Comparison of ENCODE assay signal across 1 cellular context in genomic region chr17:44503080-44503842, GRCh38.
A peak's percentile ranks its signal among the peaks of the same experiment; 100 is the strongest.
TF ChIP-seq lines count a peak whose summit lies in the region.

Gene GPATCH8, minus strand, starts transcription at chr17:44503406. Its CDS starts 36 bp downstream, at chr17:44503370.

TF ChIP-seq in K562, 482 proteins besides CTCF, POLR2A, EP300 and RAD21 (continued from another document and continues in another):
- TF ChIP-seq, protein P1, sequence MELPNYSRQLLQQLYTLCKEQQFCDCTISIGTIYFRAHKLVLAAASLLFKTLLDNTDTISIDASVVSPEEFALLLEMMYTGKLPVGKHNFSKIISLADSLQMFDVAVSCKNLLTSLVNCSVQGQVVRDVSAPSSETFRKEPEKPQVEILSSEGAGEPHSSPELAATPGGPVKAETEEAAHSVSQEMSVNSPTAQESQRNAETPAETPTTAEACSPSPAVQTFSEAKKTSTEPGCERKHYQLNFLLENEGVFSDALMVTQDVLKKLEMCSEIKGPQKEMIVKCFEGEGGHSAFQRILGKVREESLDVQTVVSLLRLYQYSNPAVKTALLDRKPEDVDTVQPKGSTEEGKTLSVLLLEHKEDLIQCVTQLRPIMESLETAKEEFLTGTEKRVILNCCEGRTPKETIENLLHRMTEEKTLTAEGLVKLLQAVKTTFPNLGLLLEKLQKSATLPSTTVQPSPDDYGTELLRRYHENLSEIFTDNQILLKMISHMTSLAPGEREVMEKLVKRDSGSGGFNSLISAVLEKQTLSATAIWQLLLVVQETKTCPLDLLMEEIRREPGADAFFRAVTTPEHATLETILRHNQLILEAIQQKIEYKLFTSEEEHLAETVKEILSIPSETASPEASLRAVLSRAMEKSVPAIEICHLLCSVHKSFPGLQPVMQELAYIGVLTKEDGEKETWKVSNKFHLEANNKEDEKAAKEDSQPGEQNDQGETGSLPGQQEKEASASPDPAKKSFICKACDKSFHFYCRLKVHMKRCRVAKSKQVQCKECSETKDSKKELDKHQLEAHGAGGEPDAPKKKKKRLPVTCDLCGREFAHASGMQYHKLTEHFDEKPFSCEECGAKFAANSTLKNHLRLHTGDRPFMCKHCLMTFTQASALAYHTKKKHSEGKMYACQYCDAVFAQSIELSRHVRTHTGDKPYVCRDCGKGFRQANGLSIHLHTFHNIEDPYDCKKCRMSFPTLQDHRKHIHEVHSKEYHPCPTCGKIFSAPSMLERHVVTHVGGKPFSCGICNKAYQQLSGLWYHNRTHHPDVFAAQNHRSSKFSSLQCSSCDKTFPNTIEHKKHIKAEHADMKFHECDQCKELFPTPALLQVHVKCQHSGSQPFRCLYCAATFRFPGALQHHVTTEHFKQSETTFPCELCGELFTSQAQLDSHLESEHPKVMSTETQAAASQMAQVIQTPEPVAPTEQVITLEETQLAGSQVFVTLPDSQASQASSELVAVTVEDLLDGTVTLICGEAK (IDR thresholded peaks at IDR 0.05): peak; percentile 96
- TF ChIP-seq, protein P1 (CRISPR knock-in tag; IDR thresholded peaks at IDR 0.05): no peak
- TF ChIP-seq MAFF (IDR thresholded peaks at IDR 0.05; ENCODE audit: low read length) (no peak), ZNF212 (CRISPR knock-in tag; IDR thresholded peaks at IDR 0.05) (no peak), ATF4 (CRISPR knock-in tag; IDR thresholded peaks at IDR 0.05) (no peak), NCOA6 (IDR thresholded peaks at IDR 0.05) (no peak), HNRNPLL (IDR thresholded peaks at IDR 0.05; ENCODE audit: low read depth, low read length, poor library complexity, severe bottlenecking) (no peak), ZBTB12 (CRISPR knock-in tag; IDR thresholded peaks at IDR 0.05) (0 out of 2 replicates have a peak, but pooled peaks have one; percentile 30), RBM39 (optimal IDR thresholded peaks at IDR 0.05; ENCODE audit: low read depth, low read length) (no peak), SP1 (CRISPR knock-in tag; IDR thresholded peaks at IDR 0.05) (peak; percentile 64; the same call in 1 of the 2 replicates), ETV6 (IDR thresholded peaks at IDR 0.05; ENCODE audit: borderline replicate concordance in 1 of 2, low read depth in 2 of 2, low read length in 1 of 2) (no peak), ETV6 (CRISPR knock-in tag; IDR thresholded peaks at IDR 0.05; ENCODE audit: borderline replicate concordance) (no peak), ZBTB7A (IDR thresholded peaks at IDR 0.05; ENCODE audit: borderline replicate concordance, control insufficient read depth, low read depth, low read length) (peak; percentile 99), PHB (CRISPR knock-in tag; IDR thresholded peaks at IDR 0.05) (no peak), ARNT (IDR thresholded peaks at IDR 0.05) (no peak), NFYB (IDR thresholded peaks at IDR 0.05; ENCODE audit: extremely low read depth, insufficient read length) (no peak), HDAC8 (tag; IDR thresholded peaks at IDR 0.05) (no peak), HES1 (IDR thresholded peaks at IDR 0.05; ENCODE audit: low read depth) (no peak), NR3C1 (CRISPR knock-in tag; IDR thresholded peaks at IDR 0.05) (no peak), BCOR (IDR thresholded peaks at IDR 0.05) (peak; percentile 36), MBD2 (IDR thresholded peaks at IDR 0.05; ENCODE audit: borderline replicate concordance, low read depth) (no peak), TSC22D4 (tag; IDR thresholded peaks at IDR 0.05) (no peak), CEBPG (CRISPR knock-in tag; IDR thresholded peaks at IDR 0.05) (no peak; the same call in 1 of the 2 replicates), CEBPG (tag; conservative IDR thresholded peaks at IDR 0.05 in 1 of 2, IDR thresholded peaks at IDR 0.05 in 1 of 2) (no peak), XRCC3 (IDR thresholded peaks at IDR 0.05) (no peak), AFF1 (IDR thresholded peaks at IDR 0.05; ENCODE audit: low read depth in 1 of 2, partially characterized antibody in 2 of 2) (peak in 1 of 2 experiments; percentile 66), ZNF3 (CRISPR knock-in tag; IDR thresholded peaks at IDR 0.05) (no peak), SIRT6 (IDR thresholded peaks at IDR 0.05; ENCODE audit: low read depth, low read length) (no peak), KAT8 (IDR thresholded peaks at IDR 0.05; ENCODE audit: low read depth) (no peak), CREB1 (IDR thresholded peaks at IDR 0.05) (no peak; the same call in 1 of the 2 replicates), CREB1 (CRISPR knock-in tag; IDR thresholded peaks at IDR 0.05) (peak; percentile 66), ID3 (CRISPR knock-in tag; IDR thresholded peaks at IDR 0.05) (no peak), ID3 (tag; IDR thresholded peaks at IDR 0.05) (peak; percentile 86), MAFK (IDR thresholded peaks at IDR 0.05; ENCODE audit: low read length) (no peak)
- TF ChIP-seq, protein P2, sequence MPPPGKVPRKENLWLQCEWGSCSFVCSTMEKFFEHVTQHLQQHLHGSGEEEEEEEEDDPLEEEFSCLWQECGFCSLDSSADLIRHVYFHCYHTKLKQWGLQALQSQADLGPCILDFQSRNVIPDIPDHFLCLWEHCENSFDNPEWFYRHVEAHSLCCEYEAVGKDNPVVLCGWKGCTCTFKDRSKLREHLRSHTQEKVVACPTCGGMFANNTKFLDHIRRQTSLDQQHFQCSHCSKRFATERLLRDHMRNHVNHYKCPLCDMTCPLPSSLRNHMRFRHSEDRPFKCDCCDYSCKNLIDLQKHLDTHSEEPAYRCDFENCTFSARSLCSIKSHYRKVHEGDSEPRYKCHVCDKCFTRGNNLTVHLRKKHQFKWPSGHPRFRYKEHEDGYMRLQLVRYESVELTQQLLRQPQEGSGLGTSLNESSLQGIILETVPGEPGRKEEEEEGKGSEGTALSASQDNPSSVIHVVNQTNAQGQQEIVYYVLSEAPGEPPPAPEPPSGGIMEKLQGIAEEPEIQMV (tag; conservative IDR thresholded peaks at IDR 0.05; ENCODE audit: low read depth): no peak
- TF ChIP-seq, protein P3, sequence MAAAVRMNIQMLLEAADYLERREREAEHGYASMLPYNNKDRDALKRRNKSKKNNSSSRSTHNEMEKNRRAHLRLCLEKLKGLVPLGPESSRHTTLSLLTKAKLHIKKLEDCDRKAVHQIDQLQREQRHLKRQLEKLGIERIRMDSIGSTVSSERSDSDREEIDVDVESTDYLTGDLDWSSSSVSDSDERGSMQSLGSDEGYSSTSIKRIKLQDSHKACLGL (CRISPR knock-in tag; IDR thresholded peaks at IDR 0.05; ENCODE audit: borderline replicate concordance, poor library complexity, severe bottlenecking): no peak
- TF ChIP-seq, protein P4, sequence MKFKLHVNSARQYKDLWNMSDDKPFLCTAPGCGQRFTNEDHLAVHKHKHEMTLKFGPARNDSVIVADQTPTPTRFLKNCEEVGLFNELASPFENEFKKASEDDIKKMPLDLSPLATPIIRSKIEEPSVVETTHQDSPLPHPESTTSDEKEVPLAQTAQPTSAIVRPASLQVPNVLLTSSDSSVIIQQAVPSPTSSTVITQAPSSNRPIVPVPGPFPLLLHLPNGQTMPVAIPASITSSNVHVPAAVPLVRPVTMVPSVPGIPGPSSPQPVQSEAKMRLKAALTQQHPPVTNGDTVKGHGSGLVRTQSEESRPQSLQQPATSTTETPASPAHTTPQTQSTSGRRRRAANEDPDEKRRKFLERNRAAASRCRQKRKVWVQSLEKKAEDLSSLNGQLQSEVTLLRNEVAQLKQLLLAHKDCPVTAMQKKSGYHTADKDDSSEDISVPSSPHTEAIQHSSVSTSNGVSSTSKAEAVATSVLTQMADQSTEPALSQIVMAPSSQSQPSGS (CRISPR knock-in tag; IDR thresholded peaks at IDR 0.05): no peak
- TF ChIP-seq, protein P5, sequence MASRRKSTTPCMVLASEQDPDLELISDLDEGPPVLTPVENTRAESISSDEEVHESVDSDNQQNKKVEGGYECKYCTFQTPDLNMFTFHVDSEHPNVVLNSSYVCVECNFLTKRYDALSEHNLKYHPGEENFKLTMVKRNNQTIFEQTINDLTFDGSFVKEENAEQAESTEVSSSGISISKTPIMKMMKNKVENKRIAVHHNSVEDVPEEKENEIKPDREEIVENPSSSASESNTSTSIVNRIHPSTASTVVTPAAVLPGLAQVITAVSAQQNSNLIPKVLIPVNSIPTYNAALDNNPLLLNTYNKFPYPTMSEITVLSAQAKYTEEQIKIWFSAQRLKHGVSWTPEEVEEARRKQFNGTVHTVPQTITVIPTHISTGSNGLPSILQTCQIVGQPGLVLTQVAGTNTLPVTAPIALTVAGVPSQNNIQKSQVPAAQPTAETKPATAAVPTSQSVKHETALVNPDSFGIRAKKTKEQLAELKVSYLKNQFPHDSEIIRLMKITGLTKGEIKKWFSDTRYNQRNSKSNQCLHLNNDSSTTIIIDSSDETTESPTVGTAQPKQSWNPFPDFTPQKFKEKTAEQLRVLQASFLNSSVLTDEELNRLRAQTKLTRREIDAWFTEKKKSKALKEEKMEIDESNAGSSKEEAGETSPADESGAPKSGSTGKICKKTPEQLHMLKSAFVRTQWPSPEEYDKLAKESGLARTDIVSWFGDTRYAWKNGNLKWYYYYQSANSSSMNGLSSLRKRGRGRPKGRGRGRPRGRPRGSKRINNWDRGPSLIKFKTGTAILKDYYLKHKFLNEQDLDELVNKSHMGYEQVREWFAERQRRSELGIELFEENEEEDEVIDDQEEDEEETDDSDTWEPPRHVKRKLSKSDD (conservative IDR thresholded peaks at IDR 0.05; ENCODE audit: low read length): no peak
